In genomic region chr2:1283856-1284255, GRCh38 we compare ENCODE assay signal across 24 cellular contexts.
"Had no signal": no experiment of that assay in that cellular context is flagged by ENCODE, and none has a peak within 500 bp of the region (broad histone marks: within the 10 kb centered on the region; RNA-seq: fewer than 3 reads in every experiment).

No MANE protein-coding gene starts in this region.

- DNase-seq: activated CD4-positive, alpha-beta T cell treated with anti-CD3 and anti-CD28 coated beads, Interleukin-2, amount 10 ng/mL, durations not matched to agents 7 days and 5 days; activated CD4-positive, alpha-beta T cell treated with anti-CD3 and anti-CD28 coated beads, Interleukin-2, amount 50 U/mL, for 48 hours; activated CD8-positive, alpha-beta T cell treated with anti-CD3 and anti-CD28 coated beads, Interleukin-2, amount 10 ng/mL, durations not matched to agents 7 days and 5 days; activated gamma-delta T cell; activated naive CD4-positive, alpha-beta T cell treated with Interleukin-2 at 50 U/mL for 16 hours; activated naive CD8-positive, alpha-beta T cell treated with anti-CD3 and anti-CD28 coated beads, Interleukin-2, amount 10 ng/mL, durations not matched to agents 7 days and 5 days; activated T-cell treated with anti-CD3 and anti-CD28 coated beads, Interleukin-2, amount 50 U/mL, for 24 hours; MM.1S; MV-4-11; NCI-H1436 treated with DMSO at 0.1 percent for 48 hours; NCI-H1694 treated with DMSO at 0.1 percent for 48 hours; NCI-H2029; NCI-H2107; NCI-H2171 treated with DMSO at 0.1 percent for 48 hours; NCI-H2227 treated with DMSO at 0.1 percent for 48 hours; NCI-H446; NCI-H510A treated with DMSO at 0.1 percent for 48 hours; NCI-H69; NK-92 treated with Interleukin-12 subunit alpha and Interleukin-12 subunit beta, amount 100 ng/mL, for 24 hours; PC-3; Peyer's patch; RPMI8226; SHP77 treated with DMSO at 0.1 percent for 48 hours; T1000 had no signal

- ATAC-seq: activated CD8-positive, alpha-beta T cell treated with anti-CD3 and anti-CD28 coated beads, Interleukin-2, amount 10 ng/mL, durations not matched to agents 7 days and 5 days; PC-3 had no signal
